ENCODE assay signal across 1 cellular context in genomic region chr10:34528320-34528719, GRCh38.
A peak's percentile ranks its signal among the peaks of the same experiment; 100 is the strongest.
TF ChIP-seq lines count a peak whose summit lies in the region.

No MANE protein-coding gene starts in this region.

TF ChIP-seq in HEK293, 187 proteins besides CTCF, POLR2A, EP300 and RAD21 (continued from another document):
- no peak for TF ChIP-seq PRDM10 (tag by site-specific recombination; IDR thresholded peaks at IDR 0.05)
- TF ChIP-seq KLF9 (tag by site-specific recombination; IDR thresholded peaks at IDR 0.05; ENCODE audit: low read depth) = no peak
- no peak for TF ChIP-seq ZNF610 (tag by site-specific recombination; IDR thresholded peaks at IDR 0.05; ENCODE audit: borderline replicate concordance)
- TF ChIP-seq ZNF391 (tag by site-specific recombination; IDR thresholded peaks at IDR 0.05; ENCODE audit: borderline replicate concordance, low read depth) = no peak
- TF ChIP-seq ZNF692 (tag by site-specific recombination; IDR thresholded peaks at IDR 0.05) = 0 out of 2 replicates have a peak, but pooled peaks have one; percentile 38
- TF ChIP-seq ZBTB21 (tag by site-specific recombination; IDR thresholded peaks at IDR 0.05) = 0 out of 2 replicates have a peak, but pooled peaks have one; percentile 31
- TF ChIP-seq SALL2 (tag by site-specific recombination; IDR thresholded peaks at IDR 0.05; ENCODE audit: borderline replicate concordance) = no peak
- no peak for TF ChIP-seq ZNF544 (tag by site-specific recombination; IDR thresholded peaks at IDR 0.05)
- TF ChIP-seq ZNF324 (tag by site-specific recombination; IDR thresholded peaks at IDR 0.05) = peak; percentile 64; the same call in 1 of the 2 replicates
- TF ChIP-seq SP7 (tag by site-specific recombination; IDR thresholded peaks at IDR 0.05) = peak; percentile 84
- TF ChIP-seq ZNF335 (tag by site-specific recombination; conservative IDR thresholded peaks at IDR 0.05) = peak; percentile 46; the same call in 1 of the 2 replicates
- TF ChIP-seq PBX3 (CRISPR knock-in tag; IDR thresholded peaks at IDR 0.05) = no peak
- TF ChIP-seq ZNF639 (tag by site-specific recombination; IDR thresholded peaks at IDR 0.05) = peak; percentile 65; the same call in 1 of the 2 replicates
- TF ChIP-seq ZNF19 (tag by site-specific recombination; IDR thresholded peaks at IDR 0.05; ENCODE audit: low read depth) = no peak
- no peak for TF ChIP-seq ZNF302 (tag by site-specific recombination; IDR thresholded peaks at IDR 0.05; ENCODE audit: low read depth)
- TF ChIP-seq ZNF404 (tag by site-specific recombination; IDR thresholded peaks at IDR 0.05) = no peak
- TF ChIP-seq ZNF660 (tag by site-specific recombination; IDR thresholded peaks at IDR 0.05) = peak; percentile 88
- no peak for TF ChIP-seq ZNF707 (tag by site-specific recombination; IDR thresholded peaks at IDR 0.05)
- TF ChIP-seq ZNF174 (tag by site-specific recombination; IDR thresholded peaks at IDR 0.05) = no peak
- no peak for TF ChIP-seq ZNF423 (tag by site-specific recombination; IDR thresholded peaks at IDR 0.05)
- TF ChIP-seq ZNF530 (tag by site-specific recombination; IDR thresholded peaks at IDR 0.05; ENCODE audit: low read depth) = no peak
- TF ChIP-seq KLF10 (tag by site-specific recombination; IDR thresholded peaks at IDR 0.05) = no peak; the same call in 1 of the 2 replicates
- 0 out of 2 replicates have a peak, but pooled peaks have one; percentile 20 for TF ChIP-seq ZNF10 (tag by site-specific recombination; IDR thresholded peaks at IDR 0.05)
- no peak for TF ChIP-seq ZNF830 (tag by site-specific recombination; IDR thresholded peaks at IDR 0.05; ENCODE audit: low read depth)
- no peak for TF ChIP-seq ZBTB20 (tag by site-specific recombination; IDR thresholded peaks at IDR 0.05)
- TF ChIP-seq ZSCAN30 (tag by site-specific recombination; IDR thresholded peaks at IDR 0.05) = no peak
- TF ChIP-seq BCL11B (tag by site-specific recombination; IDR thresholded peaks at IDR 0.05; ENCODE audit: low read depth) = no peak
- TF ChIP-seq ZBTB6 (tag by site-specific recombination; IDR thresholded peaks at IDR 0.05) = peak; percentile 89
- no peak for TF ChIP-seq HOXA7 (CRISPR knock-in tag; IDR thresholded peaks at IDR 0.05; ENCODE audit: borderline replicate concordance)
